Comparison of ENCODE assay signal across 2 cellular contexts in genomic region chr1:28003117-28003516, GRCh38. TPM values are rescaled to one million over a fixed set of nuclear protein-coding genes. Genes with fewer than 3 reads are reported as not detected.
"Had no signal": no experiment of that assay in that cellular context is flagged by ENCODE, and none has a peak within 500 bp of the region (broad histone marks: within the 10 kb centered on the region; RNA-seq: fewer than 3 reads in every experiment).

No MANE protein-coding gene starts in this region.

RNA-seq across cellular contexts. Expression of gene XKR8, which starts 43.3 kb away (rescaled TPM):
- total RNA-seq: SJCRH30, SK-MEL-5 had no signal
